17 cellular contexts compared by ENCODE assay signal in genomic region chr17:47678196-47678595, GRCh38. TPM values are rescaled to one million over a fixed set of nuclear protein-coding genes. Genes with fewer than 3 reads are reported as not detected.
"Had no signal": no experiment of that assay in that cellular context is flagged by ENCODE, and none has a peak within 500 bp of the region (broad histone marks: within the 10 kb centered on the region; RNA-seq: fewer than 3 reads in every experiment).

No MANE protein-coding gene starts in this region.

- ATAC-seq: activated CD4-positive, CD25-positive, alpha-beta regulatory T cell treated with anti-CD3 and anti-CD28 coated beads, Interleukin-2, amount 50 U/mL, for 24 hours; left ventricle myocardium superior; stimulated activated naive CD8-positive, alpha-beta T cell treated with anti-CD3 and anti-CD28 coated beads, Interleukin-15, amount 100 ng/mL, for 72 hours had no signal

- H3K4me1 ChIP-seq: esophagus muscularis mucosa, suprapubic skin had no signal

- H3K27ac ChIP-seq: esophagus muscularis mucosa, suprapubic skin had no signal

- DNase-seq: activated effector memory CD4-positive, alpha-beta T cell treated with Interleukin-2 at 50 U/mL for 16 hours; amniotic stem cell; dermis blood vessel endothelial cell; effector memory CD4-positive, alpha-beta T cell; immature natural killer cell; kidney glomerular epithelial cell; left ventricle myocardium superior; retina; stimulated activated CD4-positive, alpha-beta T cell treated with anti-CD3 and anti-CD28 coated beads, Interleukin-2, amount 100 ng/mL, for 24 hours; stimulated activated naive CD8-positive, alpha-beta T cell treated with anti-CD3 and anti-CD28 coated beads, Interleukin-15, amount 100 ng/mL, for 72 hours; T-helper 1 cell; T-helper 9 cell had no signal

- H3K27me3 ChIP-seq: esophagus muscularis mucosa, suprapubic skin had no signal

- H3K4me3 ChIP-seq: esophagus muscularis mucosa, suprapubic skin had no signal

- H3K9me3 ChIP-seq: esophagus muscularis mucosa, suprapubic skin had no signal

RNA-seq across cellular contexts. Expression of gene TBX21, which starts 54.8 kb away (rescaled TPM):
- total RNA-seq: dermis blood vessel endothelial cell, endothelial cell of umbilical vein had no signal
- polyA plus RNA-seq: endothelial cell of umbilical vein, neural cell had no signal
